In the genomic region with DNA sequence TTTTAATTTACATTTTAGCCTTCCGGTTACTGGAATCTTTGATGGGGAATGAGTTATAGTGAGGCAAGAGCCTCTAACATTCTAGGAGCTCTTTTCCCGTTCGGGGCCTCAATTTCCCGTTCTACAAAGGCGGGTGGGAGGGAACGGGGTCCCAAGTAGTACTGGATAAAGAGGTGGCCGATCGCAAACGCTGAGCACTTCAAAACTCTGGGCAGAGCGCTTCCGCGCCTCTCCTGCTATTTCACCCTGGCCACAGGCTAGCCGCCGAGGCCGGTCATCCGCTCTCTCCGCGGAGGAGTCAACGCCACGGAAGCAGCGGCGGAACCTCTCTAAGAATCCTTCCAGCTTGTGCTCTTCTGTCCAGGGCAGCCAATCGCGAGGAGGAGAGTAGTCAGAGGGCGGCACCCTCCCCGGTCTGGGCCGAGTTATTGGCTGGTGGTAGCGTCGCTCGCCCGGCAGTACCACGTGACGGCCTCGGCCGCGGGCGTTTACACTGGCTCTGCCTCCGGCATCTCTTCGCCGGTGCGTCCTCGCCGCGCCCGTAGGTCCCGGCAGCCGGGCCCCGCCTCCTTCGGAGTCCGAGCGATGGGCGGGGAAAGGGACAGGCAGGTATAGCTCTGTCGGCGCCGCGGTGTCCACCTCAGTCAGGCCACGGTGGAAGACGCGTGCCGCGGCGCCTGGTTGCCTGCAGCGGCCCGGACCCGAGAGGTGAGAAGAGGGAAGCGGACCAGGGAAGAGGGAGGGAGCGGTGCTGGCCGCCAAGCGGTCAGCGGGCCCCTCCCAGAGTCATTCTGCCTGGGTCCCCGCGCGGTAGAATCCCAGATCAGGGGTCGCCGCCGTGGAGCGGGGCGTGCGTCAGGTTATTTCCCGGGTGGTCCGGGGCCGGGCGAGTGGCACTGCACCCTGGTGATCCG, we compare ENCODE assay signal across 1 cellular context.
TF ChIP-seq lines count a peak whose summit lies in the region.

A gene (plus strand): TSS at position 487 of the 914 bp plus-strand sequence. CDS start 16,895 bp downstream, outside the sequence.

TF ChIP-seq in K562, 482 proteins besides CTCF, POLR2A, EP300 and RAD21 (continued from another document and continues in another):
- TF ChIP-seq MAZ (CRISPR knock-in tag; conservative IDR thresholded peaks at IDR 0.05 in 1 of 2, IDR thresholded peaks at IDR 0.05 in 1 of 2), result peak; percentile 42 to 70; a peak in 3 of 4 replicates
- no peak for TF ChIP-seq ZNF764 (CRISPR knock-in tag; IDR thresholded peaks at IDR 0.05; ENCODE audit: low read depth)
- TF ChIP-seq ZBTB8A (IDR thresholded peaks at IDR 0.05; ENCODE audit: partially characterized antibody), result no peak
- TF ChIP-seq ZEB2 (IDR thresholded peaks at IDR 0.05), result peak; percentile 82
- TF ChIP-seq ZBED1 (IDR thresholded peaks at IDR 0.05), result no peak
- TF ChIP-seq CBX2 (IDR thresholded peaks at IDR 0.05; ENCODE audit: insufficient read depth, low read length, poor library complexity, severe bottlenecking), result no peak
- TF ChIP-seq NBN (IDR thresholded peaks at IDR 0.05; ENCODE audit: low read depth), result no peak
- TF ChIP-seq, protein P1, sequence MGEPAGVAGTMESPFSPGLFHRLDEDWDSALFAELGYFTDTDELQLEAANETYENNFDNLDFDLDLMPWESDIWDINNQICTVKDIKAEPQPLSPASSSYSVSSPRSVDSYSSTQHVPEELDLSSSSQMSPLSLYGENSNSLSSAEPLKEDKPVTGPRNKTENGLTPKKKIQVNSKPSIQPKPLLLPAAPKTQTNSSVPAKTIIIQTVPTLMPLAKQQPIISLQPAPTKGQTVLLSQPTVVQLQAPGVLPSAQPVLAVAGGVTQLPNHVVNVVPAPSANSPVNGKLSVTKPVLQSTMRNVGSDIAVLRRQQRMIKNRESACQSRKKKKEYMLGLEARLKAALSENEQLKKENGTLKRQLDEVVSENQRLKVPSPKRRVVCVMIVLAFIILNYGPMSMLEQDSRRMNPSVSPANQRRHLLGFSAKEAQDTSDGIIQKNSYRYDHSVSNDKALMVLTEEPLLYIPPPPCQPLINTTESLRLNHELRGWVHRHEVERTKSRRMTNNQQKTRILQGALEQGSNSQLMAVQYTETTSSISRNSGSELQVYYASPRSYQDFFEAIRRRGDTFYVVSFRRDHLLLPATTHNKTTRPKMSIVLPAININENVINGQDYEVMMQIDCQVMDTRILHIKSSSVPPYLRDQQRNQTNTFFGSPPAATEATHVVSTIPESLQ (CRISPR knock-in tag; IDR thresholded peaks at IDR 0.05), result peak; percentile 55; the same call in 1 of the 2 replicates
- no peak for TF ChIP-seq EWSR1 (IDR thresholded peaks at IDR 0.05; ENCODE audit: borderline replicate concordance, low read depth, partially characterized antibody)
- TF ChIP-seq, protein P2, sequence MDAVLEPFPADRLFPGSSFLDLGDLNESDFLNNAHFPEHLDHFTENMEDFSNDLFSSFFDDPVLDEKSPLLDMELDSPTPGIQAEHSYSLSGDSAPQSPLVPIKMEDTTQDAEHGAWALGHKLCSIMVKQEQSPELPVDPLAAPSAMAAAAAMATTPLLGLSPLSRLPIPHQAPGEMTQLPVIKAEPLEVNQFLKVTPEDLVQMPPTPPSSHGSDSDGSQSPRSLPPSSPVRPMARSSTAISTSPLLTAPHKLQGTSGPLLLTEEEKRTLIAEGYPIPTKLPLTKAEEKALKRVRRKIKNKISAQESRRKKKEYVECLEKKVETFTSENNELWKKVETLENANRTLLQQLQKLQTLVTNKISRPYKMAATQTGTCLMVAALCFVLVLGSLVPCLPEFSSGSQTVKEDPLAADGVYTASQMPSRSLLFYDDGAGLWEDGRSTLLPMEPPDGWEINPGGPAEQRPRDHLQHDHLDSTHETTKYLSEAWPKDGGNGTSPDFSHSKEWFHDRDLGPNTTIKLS (IDR thresholded peaks at IDR 0.05; ENCODE audit: borderline replicate concordance, low read depth), result peak; percentile 88
- TF ChIP-seq, protein P3, sequence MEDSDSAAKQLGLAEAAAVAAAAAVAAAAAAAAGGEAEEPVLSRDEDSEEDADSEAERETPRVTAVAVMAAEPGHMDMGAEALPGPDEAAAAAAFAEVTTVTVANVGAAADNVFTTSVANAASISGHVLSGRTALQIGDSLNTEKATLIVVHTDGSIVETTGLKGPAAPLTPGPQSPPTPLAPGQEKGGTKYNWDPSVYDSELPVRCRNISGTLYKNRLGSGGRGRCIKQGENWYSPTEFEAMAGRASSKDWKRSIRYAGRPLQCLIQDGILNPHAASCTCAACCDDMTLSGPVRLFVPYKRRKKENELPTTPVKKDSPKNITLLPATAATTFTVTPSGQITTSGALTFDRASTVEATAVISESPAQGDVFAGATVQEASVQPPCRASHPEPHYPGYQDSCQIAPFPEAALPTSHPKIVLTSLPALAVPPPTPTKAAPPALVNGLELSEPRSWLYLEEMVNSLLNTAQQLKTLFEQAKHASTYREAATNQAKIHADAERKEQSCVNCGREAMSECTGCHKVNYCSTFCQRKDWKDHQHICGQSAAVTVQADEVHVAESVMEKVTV (CRISPR knock-in tag; IDR thresholded peaks at IDR 0.05), result no peak
- no peak for TF ChIP-seq SRSF1 (IDR thresholded peaks at IDR 0.05; ENCODE audit: low read depth, low read length)
- TF ChIP-seq ATF7 (IDR thresholded peaks at IDR 0.05), result peak; percentile 79
- TF ChIP-seq BACH1 (tag; IDR thresholded peaks at IDR 0.05), result no peak
- no peak for TF ChIP-seq PRMT5 (CRISPR knock-in tag; IDR thresholded peaks at IDR 0.05)
- TF ChIP-seq SMAD4 (CRISPR knock-in tag; conservative IDR thresholded peaks at IDR 0.05), result peak; percentile 47
- peak; percentile 92 for TF ChIP-seq NEUROD1 (IDR thresholded peaks at IDR 0.05; ENCODE audit: borderline replicate concordance, low read depth, low read length, partially characterized antibody)
- peak; percentile 97 for TF ChIP-seq HNRNPLL (IDR thresholded peaks at IDR 0.05; ENCODE audit: low read depth, low read length, poor library complexity, severe bottlenecking)
- TF ChIP-seq COPS2 (conservative IDR thresholded peaks at IDR 0.05), result no peak
- TF ChIP-seq HNRNPUL1 (IDR thresholded peaks at IDR 0.05; ENCODE audit: low read length), result no peak
- TF ChIP-seq ZNF780A (CRISPR knock-in tag; IDR thresholded peaks at IDR 0.05), result no peak
- no peak for TF ChIP-seq MAFG (tag; conservative IDR thresholded peaks at IDR 0.05)
- TF ChIP-seq, protein P4, sequence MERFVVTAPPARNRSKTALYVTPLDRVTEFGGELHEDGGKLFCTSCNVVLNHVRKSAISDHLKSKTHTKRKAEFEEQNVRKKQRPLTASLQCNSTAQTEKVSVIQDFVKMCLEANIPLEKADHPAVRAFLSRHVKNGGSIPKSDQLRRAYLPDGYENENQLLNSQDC (CRISPR knock-in tag; IDR thresholded peaks at IDR 0.05), result no peak
- TF ChIP-seq, protein P5, sequence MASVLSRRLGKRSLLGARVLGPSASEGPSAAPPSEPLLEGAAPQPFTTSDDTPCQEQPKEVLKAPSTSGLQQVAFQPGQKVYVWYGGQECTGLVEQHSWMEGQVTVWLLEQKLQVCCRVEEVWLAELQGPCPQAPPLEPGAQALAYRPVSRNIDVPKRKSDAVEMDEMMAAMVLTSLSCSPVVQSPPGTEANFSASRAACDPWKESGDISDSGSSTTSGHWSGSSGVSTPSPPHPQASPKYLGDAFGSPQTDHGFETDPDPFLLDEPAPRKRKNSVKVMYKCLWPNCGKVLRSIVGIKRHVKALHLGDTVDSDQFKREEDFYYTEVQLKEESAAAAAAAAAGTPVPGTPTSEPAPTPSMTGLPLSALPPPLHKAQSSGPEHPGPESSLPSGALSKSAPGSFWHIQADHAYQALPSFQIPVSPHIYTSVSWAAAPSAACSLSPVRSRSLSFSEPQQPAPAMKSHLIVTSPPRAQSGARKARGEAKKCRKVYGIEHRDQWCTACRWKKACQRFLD (CRISPR knock-in tag; IDR thresholded peaks at IDR 0.05), result peak; percentile 80; the same call in 1 of the 2 replicates
- TF ChIP-seq, protein P6, sequence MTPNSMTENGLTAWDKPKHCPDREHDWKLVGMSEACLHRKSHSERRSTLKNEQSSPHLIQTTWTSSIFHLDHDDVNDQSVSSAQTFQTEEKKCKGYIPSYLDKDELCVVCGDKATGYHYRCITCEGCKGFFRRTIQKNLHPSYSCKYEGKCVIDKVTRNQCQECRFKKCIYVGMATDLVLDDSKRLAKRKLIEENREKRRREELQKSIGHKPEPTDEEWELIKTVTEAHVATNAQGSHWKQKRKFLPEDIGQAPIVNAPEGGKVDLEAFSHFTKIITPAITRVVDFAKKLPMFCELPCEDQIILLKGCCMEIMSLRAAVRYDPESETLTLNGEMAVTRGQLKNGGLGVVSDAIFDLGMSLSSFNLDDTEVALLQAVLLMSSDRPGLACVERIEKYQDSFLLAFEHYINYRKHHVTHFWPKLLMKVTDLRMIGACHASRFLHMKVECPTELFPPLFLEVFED (CRISPR knock-in tag; conservative IDR thresholded peaks at IDR 0.05), result no peak
- TF ChIP-seq ZNF282 (CRISPR knock-in tag; IDR thresholded peaks at IDR 0.05), result no peak
- TF ChIP-seq NCOA1 (IDR thresholded peaks at IDR 0.05; ENCODE audit: low read depth), result no peak
- TF ChIP-seq, protein P7, sequence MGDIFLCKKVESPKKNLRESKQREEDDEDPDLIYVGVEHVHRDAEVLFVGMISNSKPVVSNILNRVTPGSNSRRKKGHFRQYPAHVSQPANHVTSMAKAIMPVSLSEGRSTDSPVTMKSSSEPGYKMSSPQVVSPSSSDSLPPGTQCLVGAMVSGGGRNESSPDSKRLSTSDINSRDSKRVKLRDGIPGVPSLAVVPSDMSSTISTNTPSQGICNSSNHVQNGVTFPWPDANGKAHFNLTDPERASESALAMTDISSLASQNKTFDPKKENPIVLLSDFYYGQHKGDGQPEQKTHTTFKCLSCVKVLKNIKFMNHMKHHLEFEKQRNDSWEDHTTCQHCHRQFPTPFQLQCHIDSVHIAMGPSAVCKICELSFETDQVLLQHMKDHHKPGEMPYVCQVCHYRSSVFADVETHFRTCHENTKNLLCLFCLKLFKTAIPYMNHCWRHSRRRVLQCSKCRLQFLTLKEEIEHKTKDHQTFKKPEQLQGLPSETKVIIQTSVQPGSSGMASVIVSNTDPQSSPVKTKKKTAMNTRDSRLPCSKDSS (IDR thresholded peaks at IDR 0.05; ENCODE audit: low read depth, partially characterized antibody), result no peak
- TF ChIP-seq LARP7 (IDR thresholded peaks at IDR 0.05), result no peak
- no peak for TF ChIP-seq GABPB2 (CRISPR knock-in tag; conservative IDR thresholded peaks at IDR 0.05)
- peak; percentile 66 for TF ChIP-seq RNF2 (IDR thresholded peaks at IDR 0.05)
- TF ChIP-seq ZNF384 (IDR thresholded peaks at IDR 0.05; ENCODE audit: low read depth, low read length), result no peak
- TF ChIP-seq, protein P8, sequence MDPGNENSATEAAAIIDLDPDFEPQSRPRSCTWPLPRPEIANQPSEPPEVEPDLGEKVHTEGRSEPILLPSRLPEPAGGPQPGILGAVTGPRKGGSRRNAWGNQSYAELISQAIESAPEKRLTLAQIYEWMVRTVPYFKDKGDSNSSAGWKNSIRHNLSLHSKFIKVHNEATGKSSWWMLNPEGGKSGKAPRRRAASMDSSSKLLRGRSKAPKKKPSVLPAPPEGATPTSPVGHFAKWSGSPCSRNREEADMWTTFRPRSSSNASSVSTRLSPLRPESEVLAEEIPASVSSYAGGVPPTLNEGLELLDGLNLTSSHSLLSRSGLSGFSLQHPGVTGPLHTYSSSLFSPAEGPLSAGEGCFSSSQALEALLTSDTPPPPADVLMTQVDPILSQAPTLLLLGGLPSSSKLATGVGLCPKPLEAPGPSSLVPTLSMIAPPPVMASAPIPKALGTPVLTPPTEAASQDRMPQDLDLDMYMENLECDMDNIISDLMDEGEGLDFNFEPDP (CRISPR knock-in tag; IDR thresholded peaks at IDR 0.05), result no peak
- no peak for TF ChIP-seq CEBPB (tag; IDR thresholded peaks at IDR 0.05)
- no peak for TF ChIP-seq KAT2B (IDR thresholded peaks at IDR 0.05; ENCODE audit: low read depth, low read length)
- no peak for TF ChIP-seq ZNF274 (IDR thresholded peaks at IDR 0.05; ENCODE audit: borderline replicate concordance, low read depth, low read length)
- no peak for TF ChIP-seq MEF2A (IDR thresholded peaks at IDR 0.05; ENCODE audit: control insufficient read depth, low read depth, low read length)
- TF ChIP-seq, protein P9, sequence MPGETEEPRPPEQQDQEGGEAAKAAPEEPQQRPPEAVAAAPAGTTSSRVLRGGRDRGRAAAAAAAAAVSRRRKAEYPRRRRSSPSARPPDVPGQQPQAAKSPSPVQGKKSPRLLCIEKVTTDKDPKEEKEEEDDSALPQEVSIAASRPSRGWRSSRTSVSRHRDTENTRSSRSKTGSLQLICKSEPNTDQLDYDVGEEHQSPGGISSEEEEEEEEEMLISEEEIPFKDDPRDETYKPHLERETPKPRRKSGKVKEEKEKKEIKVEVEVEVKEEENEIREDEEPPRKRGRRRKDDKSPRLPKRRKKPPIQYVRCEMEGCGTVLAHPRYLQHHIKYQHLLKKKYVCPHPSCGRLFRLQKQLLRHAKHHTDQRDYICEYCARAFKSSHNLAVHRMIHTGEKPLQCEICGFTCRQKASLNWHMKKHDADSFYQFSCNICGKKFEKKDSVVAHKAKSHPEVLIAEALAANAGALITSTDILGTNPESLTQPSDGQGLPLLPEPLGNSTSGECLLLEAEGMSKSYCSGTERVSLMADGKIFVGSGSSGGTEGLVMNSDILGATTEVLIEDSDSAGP (CRISPR knock-in tag; IDR thresholded peaks at IDR 0.05), result 0 out of 2 replicates have a peak, but pooled peaks have one; percentile 31
- TF ChIP-seq, protein P10, sequence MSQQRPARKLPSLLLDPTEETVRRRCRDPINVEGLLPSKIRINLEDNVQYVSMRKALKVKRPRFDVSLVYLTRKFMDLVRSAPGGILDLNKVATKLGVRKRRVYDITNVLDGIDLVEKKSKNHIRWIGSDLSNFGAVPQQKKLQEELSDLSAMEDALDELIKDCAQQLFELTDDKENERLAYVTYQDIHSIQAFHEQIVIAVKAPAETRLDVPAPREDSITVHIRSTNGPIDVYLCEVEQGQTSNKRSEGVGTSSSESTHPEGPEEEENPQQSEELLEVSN (IDR thresholded peaks at IDR 0.05; ENCODE audit: borderline replicate concordance in 1 of 2, extremely low read depth in 1 of 2, insufficient read depth in 1 of 2, insufficient read length in 1 of 2, low read depth in 1 of 2, low read length in 1 of 2, poor library complexity in 1 of 2, severe bottlenecking in 1 of 2), result peak; percentile 64 to 88
- TF ChIP-seq, protein P11, sequence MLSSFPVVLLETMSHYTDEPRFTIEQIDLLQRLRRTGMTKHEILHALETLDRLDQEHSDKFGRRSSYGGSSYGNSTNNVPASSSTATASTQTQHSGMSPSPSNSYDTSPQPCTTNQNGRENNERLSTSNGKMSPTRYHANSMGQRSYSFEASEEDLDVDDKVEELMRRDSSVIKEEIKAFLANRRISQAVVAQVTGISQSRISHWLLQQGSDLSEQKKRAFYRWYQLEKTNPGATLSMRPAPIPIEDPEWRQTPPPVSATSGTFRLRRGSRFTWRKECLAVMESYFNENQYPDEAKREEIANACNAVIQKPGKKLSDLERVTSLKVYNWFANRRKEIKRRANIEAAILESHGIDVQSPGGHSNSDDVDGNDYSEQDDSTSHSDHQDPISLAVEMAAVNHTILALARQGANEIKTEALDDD (IDR thresholded peaks at IDR 0.05), result no peak
